In genomic region chr11:1598816-1599215, GRCh38 we compare ENCODE assay signal across 19 cellular contexts. TPM values are rescaled to one million over a fixed set of nuclear protein-coding genes. Genes with fewer than 3 reads are reported as not detected.
DNase-seq lines count a peak whose midpoint lies in the region; ATAC-seq and TF ChIP-seq lines count a peak whose summit lies in the region.
"Had no signal": no experiment of that assay in that cellular context is flagged by ENCODE, and none has a peak within 500 bp of the region (broad histone marks: within the 10 kb centered on the region; RNA-seq: fewer than 3 reads in every experiment).

No MANE protein-coding gene starts in this region.

- H3K27ac ChIP-seq in PC-9 (no peak overlapping the region), ovary (no peak overlapping the region), coronary artery (no peak overlapping the region)
- H3K27ac ChIP-seq: BLaER1, KMS-11, Peyer's patch had no signal

- H3K27me3 ChIP-seq in PC-9 (ENCODE audit: insufficient read depth, low read depth) (peaks cover 30% of the 10 kb centered on the region), ovary (no peaks in the 10 kb centered on the region)
- H3K27me3 ChIP-seq: BLaER1, Peyer's patch had no signal

- no peak overlapping the region for H2AFZ ChIP-seq in PC-9

- H3K4me2 ChIP-seq in PC-9, result 0 out of 2 replicates have a peak overlapping the region, but pooled peaks have one; percentile 19
- H3K4me2 ChIP-seq: KMS-11 had no signal

- DNase-seq in activated naive CD4-positive, alpha-beta T cell treated with Interleukin-2 at 50 U/mL for 16 hours, result peak; percentile 18
- DNase-seq in activated naive CD4-positive, alpha-beta T cell treated with anti-CD3 and anti-CD28 coated beads, Interleukin-2, amount 50 U/mL, for 16 hours, result no peak
- DNase-seq in PC-9 (peak; percentile 19 to 61), chondrocyte (ENCODE audit: low spot score) (peak; percentile 38), NCI-H345 (lab: John Stamatoyannopoulos, UW) (no peak), ovary (no peak), coronary artery (ENCODE audit: low spot score) (no peak)
- DNase-seq in stimulated activated effector memory CD8-positive, alpha-beta T cell treated with anti-CD3 and anti-CD28 coated beads, Interleukin-12 subunit alpha, Interleukin-12 subunit beta, amount 100 ng/mL, for 72 hours (ENCODE audit: low spot score in 2 of 2), result no peak
- DNase-seq: NCI-H1417 treated with DMSO at 0.1 percent for 48 hours, NCI-H187 treated with DMSO at 0.1 percent for 48 hours, NCI-H2171 treated with DMSO at 0.1 percent for 48 hours, NCI-H446 treated with DMSO at 0.1 percent for 48 hours, Peyer's patch had no signal

- WGBS in ovary, 3 donors, result 65 to 76% (median 68%) methylated on average over 6 of the region's 6 CpGs

- no peak overlapping the region for H3K4me3 Mint-ChIP-seq in chondrocyte (ENCODE audit: unreplicated experiment)
- H3K4me3 Mint-ChIP-seq in stimulated activated effector memory CD8-positive, alpha-beta T cell treated with anti-CD3 and anti-CD28 coated beads, Interleukin-12 subunit alpha, Interleukin-12 subunit beta, amount 100 ng/mL, for 72 hours, result no peak overlapping the region
- H3K4me3 Mint-ChIP-seq: CD8-positive, alpha-beta memory T cell had no signal

- no peak for TF ChIP-seq POLR2A in ovary (IDR thresholded peaks at IDR 0.05)

- H3K36me3 ChIP-seq in PC-9 (ENCODE audit: low read depth) (no peaks in the 10 kb centered on the region), ovary (no peaks in the 10 kb centered on the region)
- H3K36me3 ChIP-seq: BLaER1, Peyer's patch had no signal

- TF ChIP-seq CTCF in PC-9 (conservative IDR thresholded peaks at IDR 0.05), result no peak
- TF ChIP-seq CTCF in chondrocyte (IDR thresholded peaks at IDR 0.05), result no peak
- no peak for TF ChIP-seq CTCF in ovary (IDR thresholded peaks at IDR 0.05)
- no peak for TF ChIP-seq CTCF in coronary artery (IDR thresholded peaks at IDR 0.05)

- H3F3A ChIP-seq in PC-9 (ENCODE audit: insufficient read depth, low read depth), result no peaks in the 10 kb centered on the region

- no peaks in the 10 kb centered on the region for H3K9me3 Mint-ChIP-seq in chondrocyte (ENCODE audit: low read depth)
- no peaks in the 10 kb centered on the region for H3K9me3 Mint-ChIP-seq in stimulated activated effector memory CD8-positive, alpha-beta T cell treated with anti-CD3 and anti-CD28 coated beads, Interleukin-12 subunit alpha, Interleukin-12 subunit beta, amount 100 ng/mL, for 72 hours

- no peaks in the 10 kb centered on the region for H3K9me3 ChIP-seq in PC-9 (ENCODE audit: insufficient read depth, low read depth)
- no peaks in the 10 kb centered on the region for H3K9me3 ChIP-seq in ovary
- H3K9me3 ChIP-seq: BLaER1, Peyer's patch had no signal

- H3K4me1 Mint-ChIP-seq in chondrocyte (ENCODE audit: low read depth), result no peaks in the 10 kb centered on the region
- H3K4me1 Mint-ChIP-seq in stimulated activated effector memory CD8-positive, alpha-beta T cell treated with anti-CD3 and anti-CD28 coated beads, Interleukin-12 subunit alpha, Interleukin-12 subunit beta, amount 100 ng/mL, for 72 hours, result peaks cover 36% of the 10 kb centered on the region

- no peaks in the 10 kb centered on the region for H3K79me2 ChIP-seq in PC-9 (ENCODE audit: low read depth)

- H3K4me1 ChIP-seq in PC-9 (replicated peaks; ENCODE audit: insufficient read depth) (no peaks in the 10 kb centered on the region), ovary (ENCODE audit: insufficient read depth) (no peaks in the 10 kb centered on the region)

- intact Hi-C loops in PC-9 (cut with micrococcal nuclease; ENCODE audit: unreplicated experiment) (no loop called here), ovary (cut with DNase I) (no loop called here)

- BruUV-seq in PC-9 (replicated peaks; lab: Mats Ljungman, UMichigan), result no TSS peak

- H3K27me3 Mint-ChIP-seq in chondrocyte (ENCODE audit: low read depth), result peaks cover 77% of the 10 kb centered on the region

- H3K27ac Mint-ChIP-seq in chondrocyte (ENCODE audit: unreplicated experiment), result no peak overlapping the region
- no peak overlapping the region for H3K27ac Mint-ChIP-seq in stimulated activated effector memory CD8-positive, alpha-beta T cell treated with anti-CD3 and anti-CD28 coated beads, Interleukin-12 subunit alpha, Interleukin-12 subunit beta, amount 100 ng/mL, for 72 hours

- CTCF ChIA-PET in PC-9 (lab: Charles Lee), result no interaction called here

- H3K9me2 ChIP-seq in PC-9 (ENCODE audit: insufficient read depth), result no peaks in the 10 kb centered on the region

- peaks cover 7% of the 10 kb centered on the region for H3K36me3 Mint-ChIP-seq in chondrocyte (ENCODE audit: low read depth)
- H3K36me3 Mint-ChIP-seq in stimulated activated effector memory CD8-positive, alpha-beta T cell treated with anti-CD3 and anti-CD28 coated beads, Interleukin-12 subunit alpha, Interleukin-12 subunit beta, amount 100 ng/mL, for 72 hours, result no peaks in the 10 kb centered on the region

- ATAC-seq in stimulated activated effector memory CD8-positive, alpha-beta T cell treated with anti-CD3 and anti-CD28 coated beads, Interleukin-12 subunit alpha, Interleukin-12 subunit beta, amount 100 ng/mL, for 72 hours, result peak; percentile 68
- ATAC-seq: Right ventricle myocardium inferior had no signal

- H4K20me1 ChIP-seq in PC-9 (ENCODE audit: insufficient read depth), result no peaks in the 10 kb centered on the region
- H4K20me1 ChIP-seq: BLaER1 had no signal

- H3K4me3 ChIP-seq in PC-9, result no peak overlapping the region
- no peak overlapping the region for H3K4me3 ChIP-seq in ovary
- no peak overlapping the region for H3K4me3 ChIP-seq in coronary artery
- H3K4me3 ChIP-seq: BLaER1, Peyer's patch had no signal

- no peak for TF ChIP-seq EP300 in ovary (IDR thresholded peaks at IDR 0.05)

- POLR2A ChIA-PET in PC-9 (lab: Charles Lee; ENCODE audit: unreplicated experiment), result no interaction called here

RNA-seq across cellular contexts. Expression of gene KRTAP5-2, which starts 0.7 kb away (rescaled TPM):
- total RNA-seq in PC-9 (2021) (not detected in 2 replicates), chondrocyte (not detected in 3 replicates), ovary (not detected)
- not detected for polyA plus RNA-seq in ovary
- total RNA-seq: CD8-positive, alpha-beta memory T cell; H4; HT1080; Peyer's patch; Right ventricle myocardium inferior had no signal

RNA-seq across cellular contexts. Expression of gene KRTAP5-3, which starts 9.4 kb away (rescaled TPM):
- total RNA-seq in PC-9 (2021) (not detected in 2 replicates), chondrocyte (not detected in 3 replicates), ovary (not detected)
- polyA plus RNA-seq in ovary, result not detected
- total RNA-seq: CD8-positive, alpha-beta memory T cell; H4; HT1080; Peyer's patch; Right ventricle myocardium inferior had no signal
- polyA plus RNA-seq: CD8-positive, alpha-beta memory T cell had no signal

RNA-seq across cellular contexts. Expression of gene KRTAP5-1, which starts 13.7 kb away (rescaled TPM):
- total RNA-seq in PC-9 (2021) (not detected in 2 replicates), chondrocyte (not detected in 3 replicates), ovary (not detected)
- not detected for polyA plus RNA-seq in ovary
- total RNA-seq: CD8-positive, alpha-beta memory T cell; H4; HT1080; Peyer's patch; Right ventricle myocardium inferior had no signal
- polyA plus RNA-seq: CD8-positive, alpha-beta memory T cell had no signal

RNA-seq across cellular contexts. Expression of gene KRTAP5-4, which starts 23.1 kb away (rescaled TPM):
- total RNA-seq in PC-9 (2021) (not detected in 2 replicates), chondrocyte (not detected in 3 replicates), ovary (not detected)
- not detected for polyA plus RNA-seq in ovary
- total RNA-seq: CD8-positive, alpha-beta memory T cell; H4; HT1080; Peyer's patch; Right ventricle myocardium inferior had no signal
- polyA plus RNA-seq: CD8-positive, alpha-beta memory T cell had no signal

RNA-seq across cellular contexts. Expression of gene DUSP8, which starts 26.7 kb away (rescaled TPM):
- total RNA-seq in PC-9 (2021), result 2.6 and 4.2 TPM in 2 replicates
- 6.9 to 12.6 TPM (median 12.1 TPM) in 3 replicates for total RNA-seq in chondrocyte
- 10 to 100 TPM in 2 of 7 donors, 1 to 10 TPM in 3, under 1 TPM in 2; 0.38 to 14.9 (median 1.3) TPM for total RNA-seq in ovary
- 1 to 10 TPM in 1 of 2 donors, under 1 TPM in 1; 0.59 to 1.6 TPM for polyA plus RNA-seq in ovary

Comparison
In these comparisons a context has a peak if more than half of its experiments do, and no peak if none do; other contexts are left out.
1. DNase-seq: peak in activated naive CD4-positive, alpha-beta T cell treated with Interleukin-2 at 50 U/mL for 16 hours (single experiment), PC-9 (2 of 2) and chondrocyte (single experiment); none in activated naive CD4-positive, alpha-beta T cell treated with anti-CD3 and anti-CD28 coated beads, Interleukin-2, amount 50 U/mL, for 16 hours (single experiment), stimulated activated effector memory CD8-positive, alpha-beta T cell treated with anti-CD3 and anti-CD28 coated beads, Interleukin-12 subunit alpha, Interleukin-12 subunit beta, amount 100 ng/mL, for 72 hours (0 of 2), NCI-H345 (single experiment), ovary (0 of 5) and coronary artery (single experiment).